8 cellular contexts compared by ENCODE assay signal in the genomic region with DNA sequence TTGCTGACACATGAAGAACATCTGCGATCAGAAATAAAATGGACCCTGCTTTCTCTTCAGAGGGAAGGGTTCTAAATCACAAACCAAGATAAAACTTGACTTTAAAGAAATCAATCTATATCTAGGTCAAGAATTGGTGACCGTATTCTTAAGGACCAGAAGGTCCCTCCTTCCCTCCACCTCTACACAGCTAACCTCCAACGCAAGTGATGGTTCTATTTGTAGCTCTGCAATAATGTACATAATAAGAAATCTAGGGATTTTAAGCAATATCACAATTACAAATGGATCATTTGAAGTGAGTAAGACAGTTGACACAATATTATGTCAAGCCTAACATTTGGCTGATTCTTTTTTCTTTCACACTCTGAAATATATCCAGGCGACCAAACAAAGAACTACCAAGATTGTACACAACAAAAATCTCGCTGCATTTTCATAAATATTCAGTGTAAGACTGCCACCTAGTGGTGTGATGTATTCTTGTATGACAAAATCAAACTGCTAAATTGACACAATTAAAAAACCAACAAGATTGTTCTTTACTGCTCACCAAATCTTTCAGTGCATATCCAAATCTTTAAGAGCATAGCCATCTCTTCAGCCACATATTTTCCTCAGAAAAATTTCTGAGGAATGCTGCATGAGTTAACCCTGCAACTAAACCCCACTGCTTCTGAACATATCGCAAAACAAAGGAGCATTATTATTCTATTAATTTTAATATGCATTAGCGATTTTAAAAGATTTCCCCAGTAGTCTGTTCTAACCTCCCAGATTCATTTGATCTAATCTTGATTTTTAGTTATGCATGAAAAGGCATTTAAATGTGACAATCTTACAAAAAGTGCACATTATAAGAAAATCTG. TPM values are rescaled to one million over a fixed set of nuclear protein-coding genes. Genes with fewer than 3 reads are reported as not detected.
A peak's percentile ranks its signal among the peaks of the same experiment; 100 is the strongest.
DNase-seq lines count a peak whose midpoint lies in the region; ATAC-seq and TF ChIP-seq lines count a peak whose summit lies in the region.

No MANE protein-coding gene starts in this region.

- in situ Hi-C loops in GM13976 (cut with MboI; ENCODE audit: low sequenced_read_pairs, unreplicated experiment) = loop anchor here (25.0 kb wide), 4 partner anchors 555 to 1255 kb away; no protein-coding TSS in a partner anchor

- DNase-seq in AG20443 (ENCODE audit: low spot score) = peak; percentile 56
- peak; percentile 36 for DNase-seq in GM13976 (ENCODE audit: low spot score)
- peak; percentile 82 for DNase-seq in NCI-H1092 (lab: John Stamatoyannopoulos, UW)
- DNase-seq in SHP77 (lab: John Stamatoyannopoulos, UW) = peak; percentile 69 to 78
- DNase-seq in myocyte (ENCODE audit: low read depth) = peak; percentile 85
- no peak for DNase-seq in posterior cingulate gyrus

- no peaks in the 10 kb centered on the region for H3K9me3 ChIP-seq in endocrine pancreas (ENCODE audit: control insufficient read depth, low read length)

- H3K27me3 ChIP-seq in endocrine pancreas (ENCODE audit: control insufficient read depth, insufficient read depth, low read length) = no peaks in the 10 kb centered on the region

- H3K4me3 ChIP-seq in endocrine pancreas (ENCODE audit: control insufficient read depth, insufficient read depth, low read length) = peak overlapping the region; percentile 69

- H3K36me3 ChIP-seq in endocrine pancreas (ENCODE audit: control insufficient read depth, insufficient read depth, low read length) = no peaks in the 10 kb centered on the region

- TF ChIP-seq CTCF in GM13976 (IDR thresholded peaks at IDR 0.05; ENCODE audit: borderline replicate concordance, control extremely low read depth, extremely low read depth, insufficient read depth, missing control alignments) = peak; percentile 33

- peaks cover 5% of the 10 kb centered on the region for H3K4me1 ChIP-seq in endocrine pancreas (ENCODE audit: control insufficient read depth, insufficient read depth, low read length)

- intact Hi-C loops in posterior cingulate gyrus (cut with DNase I) = loop anchor here (2.0 to 5.0 kb wide), 2 partner anchors 80 to 623 kb away; no protein-coding TSS in a partner anchor

- H3K9ac ChIP-seq in endocrine pancreas (ENCODE audit: control insufficient read depth, insufficient read depth, low read length) = no peak overlapping the region

- ATAC-seq in GM18498 (IDR thresholded peaks at IDR 0.05; ENCODE audit: unreplicated experiment) = no peak

RNA-seq across cellular contexts. Expression of gene ICA1, which starts 44.5 kb away (rescaled TPM):
- 0.16 TPM in 1 of 2 replicates, not detected in the other for total RNA-seq in myocyte
- polyA plus RNA-seq in myocyte (2012) = 0.25 TPM

Comparison
In these comparisons a context has a peak if more than half of its experiments do, and no peak if none do; other contexts are left out.
1. DNase-seq: peak in AG20443 (single experiment), GM13976 (single experiment), NCI-H1092 (single experiment), SHP77 (2 of 2) and myocyte (single experiment); none in posterior cingulate gyrus (0 of 10).